8 cellular contexts compared by ENCODE assay signal in the genomic region with DNA sequence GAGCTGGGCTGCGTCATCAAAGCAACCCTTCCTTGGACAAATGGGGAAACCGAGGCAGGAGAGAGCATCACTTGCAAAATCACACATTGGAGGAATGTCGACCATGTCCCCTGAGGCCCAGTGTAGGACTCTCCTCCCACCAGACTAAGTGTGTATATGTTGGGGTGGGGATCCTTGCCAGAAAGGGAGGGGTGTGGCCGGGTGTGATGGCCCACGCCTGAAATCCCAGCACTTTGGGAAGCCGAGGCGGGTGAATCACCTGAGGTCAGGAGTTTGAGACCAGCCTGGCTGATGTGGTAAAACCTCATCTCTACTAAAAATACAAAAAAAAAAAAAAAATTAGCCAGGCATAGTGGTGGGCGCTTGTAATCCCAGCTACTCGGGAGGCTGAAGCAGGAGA. TPM values are rescaled to one million over a fixed set of nuclear protein-coding genes. Genes with fewer than 3 reads are reported as not detected.
DNase-seq lines count a peak whose midpoint lies in the region; ATAC-seq and TF ChIP-seq lines count a peak whose summit lies in the region.
"Not testable (repeated sequence)": the region's sequence is repeated elsewhere in the genome, so short reads cannot be mapped to it uniquely, and the experiment has no call there.

No MANE protein-coding gene starts in this region.

- peaks cover 0 to 17% of the 10 kb centered on the region in 2 experiments; a peak in 2 of 4 replicates for H3K4me1 ChIP-seq in HCT116 (ENCODE audit: control insufficient read depth in 1 of 2, insufficient read depth in 2 of 2, low read length in 2 of 2)
- peaks cover 28% of the 10 kb centered on the region for H3K4me1 ChIP-seq in mesenchymal stem cell (ENCODE audit: control insufficient read depth, insufficient read depth, low read depth, low read length)
- peaks cover 14% of the 10 kb centered on the region for H3K4me1 ChIP-seq in parathyroid adenoma

- RAD21 ChIA-PET in HCT116 (lab: Charles Lee; ENCODE audit: low non-redundant PET in 1 of 2, low total read pairs in 2 of 2, uncharacterized antibody in 2 of 2, unreplicated experiment in 2 of 2) = not testable (repeated sequence)

- ATAC-seq in HCT116 = not testable (repeated sequence)

- not testable (repeated sequence) for H2AFZ ChIP-seq in HCT116 (ENCODE audit: low read depth, low read length, poor library complexity, severe bottlenecking); mesenchymal stem cell (ENCODE audit: low read depth, low read length)
- peak overlapping the region; percentile 71 for H2AFZ ChIP-seq in parathyroid adenoma

- intact Hi-C loops in HCT116 (cut with micrococcal nuclease) = not testable (repeated sequence)

- not testable (repeated sequence) for TF ChIP-seq RAD21 in HCT116 (IDR thresholded peaks at IDR 0.05; ENCODE audit: low read depth)

- not testable (repeated sequence) for H2BK120ac ChIP-seq in mesenchymal stem cell (ENCODE audit: low read depth, low read length)

- CTCF ChIA-PET in HCT116 (lab: Charles Lee) = not testable (repeated sequence)

- H2BK12ac ChIP-seq in mesenchymal stem cell (ENCODE audit: low read length in 2 of 2) = not testable (repeated sequence)

- POLR2A ChIA-PET in HCT116 (lab: Charles Lee) = not testable (repeated sequence)

- not testable (repeated sequence) for H3K27me3 Mint-ChIP-seq in chondrocyte (ENCODE audit: low read depth)

- H3K27ac Mint-ChIP-seq in chondrocyte (ENCODE audit: unreplicated experiment) = peak overlapping the region; percentile 57

- H3K18ac ChIP-seq in mesenchymal stem cell (ENCODE audit: low read depth in 1 of 2, low read length in 2 of 2) = peak overlapping the region in 1 of 2 experiments; percentile 59

- H3K9ac ChIP-seq in HCT116 (ENCODE audit: low read length); mesenchymal stem cell (ENCODE audit: low read length); parathyroid adenoma: not testable (repeated sequence)

- not testable (repeated sequence) for TF ChIP-seq CTCF in HCT116 (IDR thresholded peaks at IDR 0.05 in 2 of 3, conservative IDR thresholded peaks at IDR 0.05 in 1 of 3; ENCODE audit: borderline replicate concordance in 1 of 3, insufficient read depth in 1 of 3, low read depth in 2 of 3, low read length in 2 of 3); chondrocyte (IDR thresholded peaks at IDR 0.05); parathyroid adenoma (IDR thresholded peaks at IDR 0.05)

- H3K27ac ChIP-seq in HCT116 (ENCODE audit: low read depth, low read length); mesenchymal stem cell (ENCODE audit: low read length, poor library complexity, severe bottlenecking): not testable (repeated sequence)
- H3K27ac ChIP-seq in parathyroid adenoma = peak overlapping the region; percentile 59
- peak overlapping the region; percentile 12 for H3K27ac ChIP-seq in temporal lobe (ENCODE audit: low read depth, low read length)

- peak; percentile 41 for DNase-seq in A172 (ENCODE audit: low spot score)
- DNase-seq in HCT116 (ENCODE audit: low read depth, low spot score); mesenchymal stem cell: not testable (repeated sequence)
- peak; percentile 1 for DNase-seq in RPMI8226
- DNase-seq in chondrocyte (ENCODE audit: low spot score) = peak; percentile 50
- DNase-seq in glomerular visceral epithelial cell (ENCODE audit: extremely low spot score) = peak; percentile 70

- not testable (repeated sequence) for H4K91ac ChIP-seq in mesenchymal stem cell (ENCODE audit: low read length)

- not testable (repeated sequence) for H4K20me1 ChIP-seq in HCT116 (ENCODE audit: insufficient read depth)

- H3K4me2 ChIP-seq in HCT116 (ENCODE audit: low read length) (peak overlapping the region; percentile 14; the same call in 1 of the 2 replicates), parathyroid adenoma (ENCODE audit: low read length) (peak overlapping the region; percentile 58)
- H3K4me2 ChIP-seq in mesenchymal stem cell (ENCODE audit: low read length, poor library complexity, severe bottlenecking) = not testable (repeated sequence)

- H2AK5ac ChIP-seq in mesenchymal stem cell (ENCODE audit: low read length, severe bottlenecking) = peak overlapping the region; percentile 95

- peak overlapping the region; percentile 53 for H2BK5ac ChIP-seq in mesenchymal stem cell (ENCODE audit: low read depth, low read length, poor library complexity, severe bottlenecking)

- WGBS in mesenchymal stem cell = 98% methylated on average over 8 of the region's 9 CpGs

- H3K4me3 Mint-ChIP-seq in chondrocyte (ENCODE audit: unreplicated experiment) = not testable (repeated sequence)

- H3K9me3 ChIP-seq in HCT116 (ENCODE audit: control insufficient read depth in 1 of 2, insufficient read depth in 1 of 2, low read depth in 1 of 2, low read length in 2 of 2); mesenchymal stem cell (ENCODE audit: control insufficient read depth, low read length); parathyroid adenoma (ENCODE audit: control insufficient read depth, low read length): not testable (repeated sequence)

- not testable (repeated sequence) for H3K36me3 Mint-ChIP-seq in chondrocyte (ENCODE audit: low read depth)

- not testable (repeated sequence) for H3K36me3 ChIP-seq in HCT116 (ENCODE audit: control insufficient read depth in 1 of 2, insufficient read depth in 2 of 2, low read length in 2 of 2); mesenchymal stem cell (ENCODE audit: control insufficient read depth in 1 of 2, insufficient read depth in 2 of 2, low read depth in 1 of 2, low read length in 2 of 2); parathyroid adenoma (ENCODE audit: control insufficient read depth, insufficient read depth, low read length)

- H3K79me1 ChIP-seq in mesenchymal stem cell (replicated peaks; ENCODE audit: low read length, poor library complexity, severe bottlenecking) = not testable (repeated sequence)

- H2BK15ac ChIP-seq in mesenchymal stem cell (ENCODE audit: low read depth, poor library complexity, severe bottlenecking) = not testable (repeated sequence)

- H3K79me2 ChIP-seq in HCT116 (ENCODE audit: insufficient read depth, low read length); parathyroid adenoma: not testable (repeated sequence)

- TF ChIP-seq POLR2A in HCT116 (IDR thresholded peaks at IDR 0.05; ENCODE audit: borderline replicate concordance, extremely low read depth, insufficient read depth, insufficient read length) = not testable (repeated sequence)

- not testable (repeated sequence) for H3K9me2 ChIP-seq in HCT116 (ENCODE audit: insufficient read depth)

- H3K27me3 ChIP-seq in HCT116 (ENCODE audit: insufficient read depth, low read length); mesenchymal stem cell (ENCODE audit: control insufficient read depth in 1 of 2, insufficient read depth in 1 of 2, low read length in 2 of 2); parathyroid adenoma (ENCODE audit: control insufficient read depth, insufficient read depth, low read length): not testable (repeated sequence)

- H3K4me3 ChIP-seq in HCT116 (replicated peaks in 1 of 2; ENCODE audit: low read depth in 1 of 2, low read length in 2 of 2); mesenchymal stem cell (ENCODE audit: insufficient read depth in 1 of 2, low read depth in 1 of 2, low read length in 2 of 2); parathyroid adenoma (ENCODE audit: low read depth, low read length): not testable (repeated sequence)

- BruUV-seq in HCT116 (replicated peaks; lab: Mats Ljungman, UMichigan) = not testable (repeated sequence)

- H3K9me3 Mint-ChIP-seq in chondrocyte (ENCODE audit: low read depth) = not testable (repeated sequence)

- not testable (repeated sequence) for H3K14ac ChIP-seq in mesenchymal stem cell (ENCODE audit: low read length in 2 of 2)

- H3K4ac ChIP-seq in mesenchymal stem cell (ENCODE audit: low read depth in 1 of 2, low read length in 2 of 2) = not testable (repeated sequence)

- H3K4me1 Mint-ChIP-seq in chondrocyte (ENCODE audit: low read depth) = peaks cover 17% of the 10 kb centered on the region

- peak overlapping the region in 1 of 2 experiments; percentile 73 for H3K23ac ChIP-seq in mesenchymal stem cell (ENCODE audit: low read length in 2 of 2)

- not testable (repeated sequence) for H4K8ac ChIP-seq in mesenchymal stem cell (ENCODE audit: low read length)

RNA-seq across cellular contexts. Expression of a gene that starts 23.3 kb away (rescaled TPM):
- total RNA-seq in A172 (2014; rRNA removed; shearing (Covaris generic)) = 25.2 and 54.7 TPM in 2 replicates
- 34.5 TPM for total RNA-seq in HCT116 (2021; ENCODE audit: unreplicated experiment)
- polyA plus RNA-seq in HCT116 (2012) = 38.2 and 47.2 TPM in 2 replicates
- 32.4 to 48.5 TPM (median 46.5 TPM) in 3 replicates for total RNA-seq in chondrocyte
- polyA plus RNA-seq in mesenchymal stem cell (2013, experiment 1 of 2) = 25.5 TPM
- polyA plus RNA-seq in mesenchymal stem cell (2013, experiment 2 of 2) = 28.4 TPM
- 12.3 TPM for total RNA-seq in temporal lobe
